ENCODE assay signal across 8 cellular contexts in the genomic region with DNA sequence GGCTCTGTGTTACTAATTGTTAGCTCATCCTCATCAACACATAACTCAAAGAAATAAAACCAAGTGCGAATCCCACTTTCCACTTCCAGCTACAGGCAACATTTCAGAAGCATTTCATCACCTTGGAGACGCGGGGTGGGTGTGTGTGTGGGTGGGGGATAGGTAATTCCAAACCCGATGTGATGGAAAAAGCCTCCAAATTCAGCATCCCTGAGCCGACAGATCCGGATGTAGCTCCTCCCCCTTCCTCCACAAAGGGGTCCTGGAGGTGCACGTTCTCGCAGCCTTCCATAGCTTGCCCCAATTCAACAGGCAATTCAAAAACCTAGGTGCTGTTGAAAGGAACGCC. TPM values are rescaled to one million over a fixed set of nuclear protein-coding genes. Genes with fewer than 3 reads are reported as not detected.
DNase-seq lines count a peak whose midpoint lies in the region; ATAC-seq, FAIRE-seq and TF ChIP-seq lines count a peak whose summit lies in the region.

No MANE protein-coding gene starts in this region.

- H3K27ac Mint-ChIP-seq in mesothelial cell of epicardium = peak overlapping the region; percentile 99
- H3K27ac Mint-ChIP-seq in stimulated activated naive CD8-positive, alpha-beta T cell treated with anti-CD3 and anti-CD28 coated beads, Interleukin-15, Interleukin-2, amounts not matched to agents 100 ng/mL and 50 ng/mL, for 24 hours = peak overlapping the region; percentile 100

- no peak for TF ChIP-seq POLR2A in A549 (IDR thresholded peaks at IDR 0.05; ENCODE audit: low read length)

- H3K27me3 ChIP-seq in bronchial epithelial cell (ENCODE audit: control insufficient read depth, insufficient read depth, low read length) = no peaks in the 10 kb centered on the region

- ATAC-seq in A549 (no peak; a peak in 2 of 6 replicates), GM19463 (IDR thresholded peaks at IDR 0.05; ENCODE audit: unreplicated experiment) (peak; percentile 0)

- no peaks in the 10 kb centered on the region for H3K27me3 Mint-ChIP-seq in mesothelial cell of epicardium (ENCODE audit: low read depth)
- H3K27me3 Mint-ChIP-seq in stimulated activated naive CD8-positive, alpha-beta T cell treated with anti-CD3 and anti-CD28 coated beads, Interleukin-15, Interleukin-2, amounts not matched to agents 100 ng/mL and 50 ng/mL, for 24 hours = no peaks in the 10 kb centered on the region

- peak overlapping the region; percentile 80 for H3K4me2 ChIP-seq in A549

- peak overlapping the region; percentile 92 for H3K4me3 ChIP-seq in A549
- peak overlapping the region; percentile 83 for H3K4me3 ChIP-seq in bronchial epithelial cell (ENCODE audit: low read depth, low read length)

- POLR2A ChIA-PET in A549 (lab: Yijun Ruan, JAX) = interaction anchor here (0.8 to 0.9 kb wide), 2 partner anchors 10 to 14 kb away, joined by 3 to 4 read pairs; no protein-coding TSS in a partner anchor

- TF ChIP-seq CTCF in A549 (IDR thresholded peaks at IDR 0.05) (no peak), bronchial epithelial cell (IDR thresholded peaks at IDR 0.05; ENCODE audit: insufficient read depth, low read length, severe bottlenecking) (no peak), mesothelial cell of epicardium (IDR thresholded peaks at IDR 0.05; ENCODE audit: unreplicated experiment) (no peak)

- FAIRE-seq in A549 (lab: Jason Lieb, UNC) (no peak), bronchial epithelial cell (lab: Jason Lieb, UNC) (no peak)

- peak overlapping the region; percentile 99 for H3K4me3 Mint-ChIP-seq in mesothelial cell of epicardium
- peak overlapping the region; percentile 99 for H3K4me3 Mint-ChIP-seq in stimulated activated naive CD8-positive, alpha-beta T cell treated with anti-CD3 and anti-CD28 coated beads, Interleukin-15, Interleukin-2, amounts not matched to agents 100 ng/mL and 50 ng/mL, for 24 hours

- no peaks in the 10 kb centered on the region for H3K9me3 Mint-ChIP-seq in mesothelial cell of epicardium
- no peaks in the 10 kb centered on the region for H3K9me3 Mint-ChIP-seq in stimulated activated naive CD8-positive, alpha-beta T cell treated with anti-CD3 and anti-CD28 coated beads, Interleukin-15, Interleukin-2, amounts not matched to agents 100 ng/mL and 50 ng/mL, for 24 hours

- peaks cover 6% of the 10 kb centered on the region for H3K36me3 ChIP-seq in bronchial epithelial cell (ENCODE audit: control insufficient read depth, insufficient read depth, low read length)

- DNase-seq in A549 (ENCODE audit: low read depth in 1 of 2, low spot score in 1 of 2) (no peak), NCI-H2227 treated with DMSO at 0.1 percent for 48 hours (lab: John Stamatoyannopoulos, UW) (peak; percentile 65), bronchial epithelial cell (ENCODE audit: low read depth) (peak; percentile 18), mesothelial cell of epicardium (ENCODE audit: low spot score in 2 of 2, unreplicated experiment in 2 of 2) (no peak), pons (ENCODE audit: low spot score) (no peak), AG20443 (ENCODE audit: low spot score) (no peak)

- no peaks in the 10 kb centered on the region for H3K9me3 ChIP-seq in A549

- peaks cover 38% of the 10 kb centered on the region for H3K4me1 Mint-ChIP-seq in mesothelial cell of epicardium
- H3K4me1 Mint-ChIP-seq in stimulated activated naive CD8-positive, alpha-beta T cell treated with anti-CD3 and anti-CD28 coated beads, Interleukin-15, Interleukin-2, amounts not matched to agents 100 ng/mL and 50 ng/mL, for 24 hours (ENCODE audit: low read depth) = peaks cover 46% of the 10 kb centered on the region

- H3K27ac ChIP-seq in A549 = peak overlapping the region; percentile 83 to 91

- CTCF ChIA-PET in A549 (lab: Yijun Ruan, JAX) = interaction anchor here (1.4 kb wide), 1 partner anchor 10 kb away, joined by 4 read pairs; no protein-coding TSS in a partner anchor

- no peak for TF ChIP-seq RAD21 in A549 (conservative IDR thresholded peaks at IDR 0.05 in 1 of 2, IDR thresholded peaks at IDR 0.05 in 1 of 2)

- peaks cover 12% of the 10 kb centered on the region for H3K36me3 Mint-ChIP-seq in mesothelial cell of epicardium
- H3K36me3 Mint-ChIP-seq in stimulated activated naive CD8-positive, alpha-beta T cell treated with anti-CD3 and anti-CD28 coated beads, Interleukin-15, Interleukin-2, amounts not matched to agents 100 ng/mL and 50 ng/mL, for 24 hours (ENCODE audit: low read depth) = peaks cover 31% of the 10 kb centered on the region

- H3K4me1 ChIP-seq in A549 = peaks cover 20% of the 10 kb centered on the region

- no peak for TF ChIP-seq EP300 in A549 (IDR thresholded peaks at IDR 0.05)

- 0% methylated on average over 8 of the region's 9 CpGs for WGBS in A549 (ENCODE audit: missing lambda C conversion rate)

TF ChIP-seq in A549, 52 proteins besides CTCF, POLR2A, EP300 and RAD21:
- peak; percentile 42; the same call in 1 of the 2 replicates for TF ChIP-seq PHF8 (IDR thresholded peaks at IDR 0.05; ENCODE audit: borderline replicate concordance, low read depth)
- no peak for TF ChIP-seq PBX3 (IDR thresholded peaks at IDR 0.05)

RNA-seq across cellular contexts. Expression of gene HSPA13, which starts 0.5 kb away (rescaled TPM):
- 41.8 and 52.0 TPM in 2 replicates for polyA plus RNA-seq in A549 (2011; rRNA removed)
- polyA plus RNA-seq in A549 (2012; cell fraction: cytosol; rRNA removed) = 3.1 and 3.3 TPM in 2 replicates
- 2.4 and 3.3 TPM in 2 replicates for polyA plus RNA-seq in A549 (2012; cell fraction: nucleus; rRNA removed)
- polyA plus RNA-seq in A549 (2017; fragmentation: RNase III; extraction: RNeasy Plus Mini Kit Qiagen cat#74134 plus additional on column Dnase treatment) = 13.4 to 16.0 TPM (median 15.5 TPM) in 3 replicates
- 16.5 and 17.2 TPM in 2 replicates for polyA minus RNA-seq in A549 (2011; rRNA and poly(A)+ RNA removed)
- total RNA-seq in bronchial epithelial cell = 95.6 and 109 TPM in 2 replicates
- total RNA-seq in mesothelial cell of epicardium = 42.0 to 45.0 TPM (median 44.2 TPM) in 3 replicates

Comparison
In these comparisons a context has a peak if more than half of its experiments do, and no peak if none do; other contexts are left out.
1. DNase-seq: peak in NCI-H2227 treated with DMSO at 0.1 percent for 48 hours (single experiment) and bronchial epithelial cell (single experiment); none in A549 (0 of 2), mesothelial cell of epicardium (0 of 2), pons (single experiment) and AG20443 (single experiment).